Comparison of ENCODE assay signal across 8 cellular contexts in the genomic region with DNA sequence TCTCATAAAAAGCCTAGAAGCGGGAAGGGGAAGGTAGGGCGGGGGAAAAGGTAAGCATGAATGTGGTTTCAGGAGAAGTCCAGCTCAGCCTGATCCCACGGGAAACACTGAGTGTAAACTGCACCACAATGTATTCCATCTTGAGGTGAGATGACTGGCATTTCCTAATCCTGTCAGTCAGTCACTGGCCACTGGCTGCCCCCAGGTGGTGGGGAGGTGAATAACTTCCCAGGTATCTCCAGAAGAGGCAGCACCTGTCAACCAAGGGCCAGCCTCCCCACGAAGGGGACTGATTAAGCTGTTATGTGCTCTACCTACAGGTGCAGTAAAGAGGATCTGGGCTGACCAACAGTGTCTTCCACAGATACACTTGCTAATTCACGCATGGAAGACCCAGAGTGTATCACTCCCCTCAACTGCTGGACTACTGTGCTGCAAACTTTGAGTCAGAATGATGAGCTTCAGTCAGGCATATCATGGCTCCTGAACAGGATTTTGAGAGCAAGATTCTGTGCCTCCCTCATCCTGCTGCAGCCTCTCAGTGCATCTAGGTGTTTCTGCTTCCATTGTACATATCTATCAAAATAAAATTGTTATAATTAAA.
DNase-seq lines count a peak whose midpoint lies in the region; ATAC-seq and TF ChIP-seq lines count a peak whose summit lies in the region.

No MANE protein-coding gene starts in this region.

- no peak overlapping the region for H3K9ac ChIP-seq in GM23248

- H3K36me3 Mint-ChIP-seq in WTC11: peaks cover 7% of the 10 kb centered on the region
- H3K36me3 Mint-ChIP-seq in nephron progenitor cell (ENCODE audit: low read depth): no peaks in the 10 kb centered on the region
- H3K36me3 Mint-ChIP-seq in osteocyte (ENCODE audit: unreplicated experiment): no peaks in the 10 kb centered on the region

- POLR2A ChIA-PET in WTC11 (lab: Charles Lee): interaction anchor here (0.6 to 1.2 kb wide), 2 partner anchors 10 to 11 kb away, joined by 3 to 4 read pairs; no protein-coding TSS in a partner anchor

- 17 to 25% methylated on average over 5 of the region's 5 CpGs for WGBS in GM23248 (ENCODE audit: low coverage in 1 of 2, low lambda C conversion rate in 2 of 2, missing lambda C conversion rate in 2 of 2), 2 experiments

- H3K36me3 ChIP-seq in MG63 (no peaks in the 10 kb centered on the region), GM23248 (ENCODE audit: low read depth) (no peaks in the 10 kb centered on the region)

- H2AFZ ChIP-seq in GM23248: no peak overlapping the region

- no peak overlapping the region for H3K27ac ChIP-seq in coronary artery
- no peak overlapping the region for H3K27ac ChIP-seq in GM23248

- ATAC-seq in WTC11: peak; percentile 93

- H3K4me2 ChIP-seq in GM23248 (ENCODE audit: unreplicated experiment): no peak overlapping the region

- CTCF ChIA-PET in WTC11 (lab: Charles Lee): interaction anchor here (0.6 to 3.6 kb wide), 47 partner anchors 9 to 420 kb away, joined by 3 to 67 read pairs (median 4); no protein-coding TSS in a partner anchor

- H3K27ac Mint-ChIP-seq in WTC11: no peak overlapping the region
- no peak overlapping the region for H3K27ac Mint-ChIP-seq in nephron progenitor cell
- no peak overlapping the region for H3K27ac Mint-ChIP-seq in osteocyte (ENCODE audit: unreplicated experiment)

- DNase-seq in GM10266 (ENCODE audit: extremely low spot score): peak; percentile 62
- DNase-seq in MG63: peak; percentile 36
- DNase-seq in WTC11 (ENCODE audit: low spot score): peak; percentile 89
- DNase-seq in coronary artery (ENCODE audit: low spot score): peak; percentile 41
- DNase-seq in nephron progenitor cell: peak; percentile 58
- DNase-seq in NCI-H446 (lab: John Stamatoyannopoulos, UW): no peak
- DNase-seq in GM23248: no peak
- no peak for DNase-seq in osteocyte (ENCODE audit: extremely low spot score, unreplicated experiment)

- H3K9me3 Mint-ChIP-seq in WTC11 (peaks cover 14% of the 10 kb centered on the region), nephron progenitor cell (no peaks in the 10 kb centered on the region), osteocyte (ENCODE audit: unreplicated experiment) (no peaks in the 10 kb centered on the region)

- H3K27me3 ChIP-seq in MG63 (no peaks in the 10 kb centered on the region), GM23248 (replicated peaks; ENCODE audit: insufficient read depth) (peaks cover 5% of the 10 kb centered on the region)

- H3K4me3 ChIP-seq in MG63: no peak overlapping the region
- H3K4me3 ChIP-seq in coronary artery: no peak overlapping the region
- no peak overlapping the region for H3K4me3 ChIP-seq in GM23248

- no peaks in the 10 kb centered on the region for H4K20me1 ChIP-seq in GM23248 (ENCODE audit: insufficient read depth)

- H3K27me3 Mint-ChIP-seq in WTC11 (ENCODE audit: low read depth) (peaks cover 2% of the 10 kb centered on the region; the same call in 1 of the 2 replicates), nephron progenitor cell (ENCODE audit: low read depth, poor library complexity) (peaks cover 18% of the 10 kb centered on the region), osteocyte (ENCODE audit: unreplicated experiment) (no peaks in the 10 kb centered on the region)

- no peaks in the 10 kb centered on the region for H3K4me1 ChIP-seq in GM23248 (ENCODE audit: insufficient read depth)

- peak; percentile 83 for TF ChIP-seq CTCF in GM10266 (IDR thresholded peaks at IDR 0.05; ENCODE audit: control insufficient read depth, insufficient read depth, low read depth, missing control alignments)
- peak; percentile 88 for TF ChIP-seq CTCF in WTC11 (IDR thresholded peaks at IDR 0.05)
- TF ChIP-seq CTCF in coronary artery (IDR thresholded peaks at IDR 0.05): no peak
- TF ChIP-seq CTCF in nephron progenitor cell (IDR thresholded peaks at IDR 0.05): peak; percentile 64
- TF ChIP-seq CTCF in osteocyte (IDR thresholded peaks at IDR 0.05): no peak

- H3K79me2 ChIP-seq in GM23248 (ENCODE audit: insufficient read depth): no peaks in the 10 kb centered on the region

- no peaks in the 10 kb centered on the region for H3F3A ChIP-seq in GM23248 (ENCODE audit: insufficient read depth)

- H3K4me3 Mint-ChIP-seq in WTC11: no peak overlapping the region
- no peak overlapping the region for H3K4me3 Mint-ChIP-seq in nephron progenitor cell
- H3K4me3 Mint-ChIP-seq in osteocyte (ENCODE audit: unreplicated experiment): no peak overlapping the region

- H3K4me1 Mint-ChIP-seq in WTC11: peaks cover 26% of the 10 kb centered on the region
- no peaks in the 10 kb centered on the region for H3K4me1 Mint-ChIP-seq in nephron progenitor cell
- no peaks in the 10 kb centered on the region for H3K4me1 Mint-ChIP-seq in osteocyte (ENCODE audit: unreplicated experiment)

- H3K9me2 ChIP-seq in GM23248 (ENCODE audit: insufficient read depth): no peaks in the 10 kb centered on the region

- H3K9me3 ChIP-seq in MG63: no peaks in the 10 kb centered on the region
- no peaks in the 10 kb centered on the region for H3K9me3 ChIP-seq in GM23248 (ENCODE audit: low read depth)

- in situ Hi-C loops in GM23248 (cut with MboI): no loop called here

TF ChIP-seq in WTC11, 78 proteins besides CTCF, POLR2A, EP300 and RAD21:
- 0 out of 2 replicates have a peak, but pooled peaks have one; percentile 38 for TF ChIP-seq NFE2L1 (CRISPR knock-in tag; IDR thresholded peaks at IDR 0.05)
- no peak for TF ChIP-seq ELF4 (CRISPR knock-in tag; IDR thresholded peaks at IDR 0.05; ENCODE audit: low read depth)

Comparison
In these comparisons a context has a peak if more than half of its experiments do, and no peak if none do; other contexts are left out.
1. DNase-seq: peak in GM10266 (single experiment), MG63 (single experiment), WTC11 (single experiment), coronary artery (single experiment) and nephron progenitor cell (single experiment); none in NCI-H446 (0 of 2), GM23248 (single experiment) and osteocyte (single experiment).
2. CTCF ChIP-seq: peak in GM10266 (single experiment), WTC11 (single experiment) and nephron progenitor cell (single experiment); none in coronary artery (single experiment) and osteocyte (single experiment).